Comparison of ENCODE assay signal across 22 cellular contexts in the genomic region with DNA sequence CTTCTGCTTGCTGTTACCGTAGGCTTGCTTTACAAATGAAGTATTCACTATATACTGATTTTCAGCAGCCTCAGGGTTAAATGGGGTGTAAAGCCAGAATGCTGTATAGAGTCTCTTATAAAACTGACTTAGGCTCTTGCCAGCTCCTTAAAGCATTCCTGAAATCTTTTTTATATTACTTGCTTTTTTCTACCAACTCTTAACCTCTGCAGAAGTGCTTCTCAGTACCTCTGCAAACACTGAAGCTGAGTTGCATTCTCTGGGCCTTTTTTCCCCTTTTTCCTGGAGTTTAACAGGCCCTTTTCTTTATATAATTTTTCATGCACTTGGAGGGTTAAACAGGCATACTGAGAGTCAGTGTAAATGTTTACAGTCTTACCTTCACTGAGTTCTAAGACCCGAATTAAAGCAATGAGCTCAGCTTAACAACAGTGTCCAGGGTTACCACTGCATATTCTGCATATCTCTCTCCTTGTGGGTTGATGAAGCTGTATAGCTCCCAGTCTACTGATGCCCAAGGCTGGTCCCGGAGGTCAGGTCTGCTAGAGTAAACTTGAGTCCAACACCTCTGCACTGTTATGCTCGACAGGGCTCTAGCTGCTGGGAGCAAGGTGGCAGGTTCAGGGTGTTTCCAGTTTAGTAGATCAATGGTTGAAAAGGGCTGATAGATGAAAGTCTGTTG. TPM values are rescaled to one million over a fixed set of nuclear protein-coding genes. Genes with fewer than 3 reads are reported as not detected.
A peak's percentile ranks its signal among the peaks of the same experiment; 100 is the strongest.
DNase-seq lines count a peak whose midpoint lies in the region; ATAC-seq, FAIRE-seq and TF ChIP-seq lines count a peak whose summit lies in the region.
"Had no signal": no experiment of that assay in that cellular context is flagged by ENCODE, and none has a peak within 500 bp of the region (broad histone marks: within the 10 kb centered on the region; RNA-seq: fewer than 3 reads in every experiment).

No MANE protein-coding gene starts in this region.

- H3K27me3 Mint-ChIP-seq in activated T-helper 17 cell treated with anti-CD3 and anti-CD28 coated beads, Interleukin-2, amount 50 U/mL, for 72 hours: no peaks in the 10 kb centered on the region
- H3K27me3 Mint-ChIP-seq in activated T-helper 1 cell treated with anti-CD3 and anti-CD28 coated beads, Interleukin-12 subunit alpha, Interleukin-12 subunit beta, Interleukin-2, Interleukin-4 antibody, amounts not matched to agents 30 ng/mL and 10 ng/mL and 1 ng/mL, durations not matched to agents 14 hours and 24 hours and 36 hours (ENCODE audit: insufficient read depth): peaks cover 5% of the 10 kb centered on the region

- H3K9ac ChIP-seq in HepG2 (ENCODE audit: insufficient read depth, low read depth, low read length): no peak overlapping the region

- ATAC-seq in HepG2: peak; percentile 41; the same call in 2 of the 3 replicates
- no peak for ATAC-seq in right lobe of liver
- no peak for ATAC-seq in activated T-helper 17 cell treated with anti-CD3 and anti-CD28 coated beads, Interleukin-2, amount 50 U/mL, for 72 hours (replicated peaks)
- peak; percentile 76 to 80 for ATAC-seq in lower lobe of right lung
- peak; percentile 67 for ATAC-seq in upper lobe of right lung
- ATAC-seq: A549; CD8-positive, alpha-beta T cell had no signal

- H3K4me3 Mint-ChIP-seq in activated T-helper 17 cell treated with anti-CD3 and anti-CD28 coated beads, Interleukin-2, amount 50 U/mL, for 72 hours: peak overlapping the region; percentile 80
- H3K4me3 Mint-ChIP-seq in activated T-helper 1 cell treated with anti-CD3 and anti-CD28 coated beads, Interleukin-12 subunit alpha, Interleukin-12 subunit beta, Interleukin-2, Interleukin-4 antibody, amounts not matched to agents 30 ng/mL and 10 ng/mL and 1 ng/mL, durations not matched to agents 14 hours and 24 hours and 36 hours: no peak overlapping the region
- H3K4me3 Mint-ChIP-seq: CD14-positive monocyte; CD8-positive, alpha-beta T cell had no signal

- intact Hi-C loops in HepG2 (cut with micrococcal nuclease; ENCODE audit: unreplicated experiment) (no loop called here), right lobe of liver (cut with DNase I) (no loop called here), lower lobe of right lung (cut with DNase I) (no loop called here), upper lobe of right lung (cut with DNase I) (no loop called here), ascending aorta (cut with DNase I) (no loop called here)
- intact Hi-C loops in activated T-helper 1 cell treated with anti-CD3 and anti-CD28 coated beads, Interleukin-12 subunit alpha, Interleukin-12 subunit beta, Interleukin-2, Interleukin-4 antibody, amounts not matched to agents 30 ng/mL and 10 ng/mL and 1 ng/mL, durations not matched to agents 14 hours and 24 hours and 36 hours (cut with micrococcal nuclease): no loop called here

- DNase-seq in HepG2 (ENCODE audit: low spot score) (no peak), right lobe of liver (no peak), lower lobe of right lung (no peak), upper lobe of right lung (no peak), ascending aorta (ENCODE audit: low spot score in 2 of 2) (no peak), NCI-H510A (lab: John Stamatoyannopoulos, UW) (no peak)
- DNase-seq in activated T-helper 1 cell treated with anti-CD3 and anti-CD28 coated beads, Interleukin-12 subunit alpha, Interleukin-12 subunit beta, Interleukin-2, Interleukin-4 antibody, amounts not matched to agents 30 ng/mL and 10 ng/mL and 1 ng/mL, durations not matched to agents 14 hours and 24 hours and 36 hours (ENCODE audit: low spot score): no peak
- DNase-seq: CD8-positive, alpha-beta T cell; COR-L47; DMS153; DND-41; GDM1 had no signal

- TF ChIP-seq CTCF in HepG2 (CRISPR knock-in tag; IDR thresholded peaks at IDR 0.05) (no peak), right lobe of liver (IDR thresholded peaks at IDR 0.05) (no peak), lower lobe of right lung (IDR thresholded peaks at IDR 0.05) (no peak), upper lobe of right lung (IDR thresholded peaks at IDR 0.05) (no peak), ascending aorta (IDR thresholded peaks at IDR 0.05) (no peak)

- no peaks in the 10 kb centered on the region for H3K36me3 ChIP-seq in HepG2 (replicated peaks in 1 of 2; ENCODE audit: control insufficient read depth in 1 of 2, insufficient read depth in 2 of 2, low read length in 2 of 2)
- no peaks in the 10 kb centered on the region for H3K36me3 ChIP-seq in right lobe of liver
- no peaks in the 10 kb centered on the region for H3K36me3 ChIP-seq in lower lobe of right lung
- no peaks in the 10 kb centered on the region for H3K36me3 ChIP-seq in upper lobe of right lung
- H3K36me3 ChIP-seq in ascending aorta: no peaks in the 10 kb centered on the region
- H3K36me3 ChIP-seq: HAP-1 had no signal

- TF ChIP-seq EP300 in HepG2 (IDR thresholded peaks at IDR 0.05; ENCODE audit: low read depth in 2 of 2, low read length in 2 of 2): no peak
- no peak for TF ChIP-seq EP300 in HepG2 (CRISPR knock-in tag; IDR thresholded peaks at IDR 0.05; ENCODE audit: borderline replicate concordance)

- POLR2A ChIA-PET in HepG2 (lab: Yijun Ruan, JAX): interaction anchor here (1.2 to 1.4 kb wide), 2 partner anchors 8 to 183 kb away, joined by 3 read pairs; partner anchors contain the start of gene TOMM40L

- H3K9me3 Mint-ChIP-seq in activated T-helper 17 cell treated with anti-CD3 and anti-CD28 coated beads, Interleukin-2, amount 50 U/mL, for 72 hours: peaks cover 4% of the 10 kb centered on the region
- no peaks in the 10 kb centered on the region for H3K9me3 Mint-ChIP-seq in activated T-helper 1 cell treated with anti-CD3 and anti-CD28 coated beads, Interleukin-12 subunit alpha, Interleukin-12 subunit beta, Interleukin-2, Interleukin-4 antibody, amounts not matched to agents 30 ng/mL and 10 ng/mL and 1 ng/mL, durations not matched to agents 14 hours and 24 hours and 36 hours
- H3K9me3 Mint-ChIP-seq: CD8-positive, alpha-beta T cell had no signal

- peaks cover 31% of the 10 kb centered on the region for H3K4me1 Mint-ChIP-seq in activated T-helper 17 cell treated with anti-CD3 and anti-CD28 coated beads, Interleukin-2, amount 50 U/mL, for 72 hours
- H3K4me1 Mint-ChIP-seq in activated T-helper 1 cell treated with anti-CD3 and anti-CD28 coated beads, Interleukin-12 subunit alpha, Interleukin-12 subunit beta, Interleukin-2, Interleukin-4 antibody, amounts not matched to agents 30 ng/mL and 10 ng/mL and 1 ng/mL, durations not matched to agents 14 hours and 24 hours and 36 hours (ENCODE audit: low read depth): peaks cover 34% of the 10 kb centered on the region

- no peak for TF ChIP-seq RAD21 in HepG2 (CRISPR knock-in tag; IDR thresholded peaks at IDR 0.05)

- no peaks in the 10 kb centered on the region for H3K27me3 ChIP-seq in HepG2 (ENCODE audit: control insufficient read depth in 1 of 2, insufficient read depth in 2 of 2, low read length in 2 of 2)
- no peaks in the 10 kb centered on the region for H3K27me3 ChIP-seq in right lobe of liver
- no peaks in the 10 kb centered on the region for H3K27me3 ChIP-seq in lower lobe of right lung (ENCODE audit: low read depth)
- H3K27me3 ChIP-seq in upper lobe of right lung: no peaks in the 10 kb centered on the region
- H3K27me3 ChIP-seq in ascending aorta: no peaks in the 10 kb centered on the region

- no peaks in the 10 kb centered on the region for H3K79me2 ChIP-seq in HepG2 (ENCODE audit: insufficient read depth, low read length)

- BruUV-seq in HepG2 (replicated peaks; lab: Mats Ljungman, UMichigan): no TSS peak

- peaks cover 9% of the 10 kb centered on the region for H3K36me3 Mint-ChIP-seq in activated T-helper 17 cell treated with anti-CD3 and anti-CD28 coated beads, Interleukin-2, amount 50 U/mL, for 72 hours (ENCODE audit: low read depth)
- H3K36me3 Mint-ChIP-seq in activated T-helper 1 cell treated with anti-CD3 and anti-CD28 coated beads, Interleukin-12 subunit alpha, Interleukin-12 subunit beta, Interleukin-2, Interleukin-4 antibody, amounts not matched to agents 30 ng/mL and 10 ng/mL and 1 ng/mL, durations not matched to agents 14 hours and 24 hours and 36 hours (ENCODE audit: low read depth): peaks cover 8% of the 10 kb centered on the region
- H3K36me3 Mint-ChIP-seq: CD8-positive, alpha-beta T cell had no signal

- no peaks in the 10 kb centered on the region for H4K20me1 ChIP-seq in HepG2 (ENCODE audit: insufficient read depth, low read length)

- H3K27ac ChIP-seq in HepG2 (ENCODE audit: extremely low read length, insufficient read depth, low read length) (no peak overlapping the region), right lobe of liver (no peak overlapping the region), lower lobe of right lung (peak overlapping the region; percentile 24), upper lobe of right lung (peak overlapping the region; percentile 47), ascending aorta (no peak overlapping the region)
- H3K27ac ChIP-seq: A549, HL-60 had no signal

- WGBS in HepG2 (ENCODE audit: low lambda C conversion rate): 20% methylated on average over 4 of the region's 4 CpGs
- WGBS in right lobe of liver (ENCODE audit: insufficient coverage, low coverage, low lambda C conversion rate, missing lambda C conversion rate): 67% methylated on average over 2 of the region's 4 CpGs

- H3K9me3 ChIP-seq in HepG2 (ENCODE audit: low read length): no peaks in the 10 kb centered on the region
- no peaks in the 10 kb centered on the region for H3K9me3 ChIP-seq in right lobe of liver
- no peaks in the 10 kb centered on the region for H3K9me3 ChIP-seq in lower lobe of right lung
- H3K9me3 ChIP-seq in upper lobe of right lung: no peaks in the 10 kb centered on the region
- H3K9me3 ChIP-seq in ascending aorta: no peaks in the 10 kb centered on the region
- H3K9me3 ChIP-seq: A549, HAP-1 had no signal

- peak overlapping the region; percentile 88 for H3K27ac Mint-ChIP-seq in activated T-helper 17 cell treated with anti-CD3 and anti-CD28 coated beads, Interleukin-2, amount 50 U/mL, for 72 hours
- no peak overlapping the region for H3K27ac Mint-ChIP-seq in activated T-helper 1 cell treated with anti-CD3 and anti-CD28 coated beads, Interleukin-12 subunit alpha, Interleukin-12 subunit beta, Interleukin-2, Interleukin-4 antibody, amounts not matched to agents 30 ng/mL and 10 ng/mL and 1 ng/mL, durations not matched to agents 14 hours and 24 hours and 36 hours
- H3K27ac Mint-ChIP-seq: CD14-positive monocyte; CD8-positive, alpha-beta T cell had no signal

- peaks cover 54% of the 10 kb centered on the region for H3K4me1 ChIP-seq in HepG2 (ENCODE audit: insufficient read depth, low read length)
- no peaks in the 10 kb centered on the region for H3K4me1 ChIP-seq in right lobe of liver
- H3K4me1 ChIP-seq in lower lobe of right lung: peaks cover 28% of the 10 kb centered on the region
- peaks cover 4% of the 10 kb centered on the region for H3K4me1 ChIP-seq in upper lobe of right lung
- H3K4me1 ChIP-seq in ascending aorta: no peaks in the 10 kb centered on the region
- H3K4me1 ChIP-seq: A549, HAP-1 had no signal

- no peak overlapping the region for H2AFZ ChIP-seq in HepG2 (ENCODE audit: low read length)

- in situ Hi-C loops in HepG2 (cut with HindIII; ENCODE audit: extremely low pct_ligation_motif_present, low pct_unique_long_range_greater_than_20kb): no loop called here

- no peak for TF ChIP-seq POLR2A in HepG2 (IDR thresholded peaks at IDR 0.05; ENCODE audit: insufficient read depth in 1 of 2, low read depth in 2 of 2, low read length in 2 of 2)
- TF ChIP-seq POLR2A in right lobe of liver (IDR thresholded peaks at IDR 0.05): no peak

- CTCF ChIA-PET in HepG2 (lab: Yijun Ruan, JAX; ENCODE audit: low intra/inter-chr PET ratio, low total read pairs): no interaction called here

- FAIRE-seq in HepG2 (lab: Jason Lieb, UNC): no peak
- FAIRE-seq: A549, D721Med, GM12892, H1 had no signal

- H3K4me3 ChIP-seq in HepG2 (replicated peaks in 1 of 3; ENCODE audit: insufficient read depth in 1 of 3, low read depth in 2 of 3, low read length in 3 of 3) (no peak overlapping the region), right lobe of liver (no peak overlapping the region), lower lobe of right lung (no peak overlapping the region), upper lobe of right lung (no peak overlapping the region), ascending aorta (no peak overlapping the region)
- H3K4me3 ChIP-seq: A549, HAP-1 had no signal

- peak overlapping the region; percentile 31 for H3K4me2 ChIP-seq in HepG2 (ENCODE audit: low read depth, low read length)
- H3K4me2 ChIP-seq: A549 had no signal

RNA-seq across cellular contexts. Expression of gene CFAP126, which starts 40.9 kb away (rescaled TPM):
- total RNA-seq in HepG2 (2016; rRNA removed; fragmentation: Illumina TruSeq; extraction: Trizol): not detected in 2 replicates
- not detected in 2 replicates for total RNA-seq in HepG2 (2016; cell fraction: cytosol; rRNA removed; fragmentation: Illumina TruSeq; extraction: Trizol; ENCODE audit: low read depth)
- total RNA-seq in HepG2 (2016; cell fraction: insoluble cytoplasmic fraction; rRNA removed; fragmentation: Illumina TruSeq; extraction: Trizol): not detected in 2 replicates
- total RNA-seq in HepG2 (2016; cell fraction: membrane; rRNA removed; fragmentation: Illumina TruSeq; extraction: Trizol): not detected in 2 replicates
- not detected in 2 replicates for total RNA-seq in HepG2 (2016; cell fraction: nucleus; rRNA removed; fragmentation: Illumina TruSeq; extraction: Trizol)
- not detected in 2 replicates for polyA plus RNA-seq in HepG2 (2011; rRNA removed)
- not detected in 2 replicates for polyA plus RNA-seq in HepG2 (2011; cell fraction: cytosol; rRNA removed)
- polyA plus RNA-seq in HepG2 (2011; cell fraction: nucleus; rRNA removed): not detected in 2 replicates
- polyA plus RNA-seq in HepG2 (2012): not detected in 2 replicates
- polyA plus RNA-seq in HepG2 (2016; cell fraction: cytosol; fragmentation: Illumina TruSeq; extraction: Trizol; ENCODE audit: low read depth): not detected in 2 replicates
- polyA plus RNA-seq in HepG2 (2016; cell fraction: insoluble cytoplasmic fraction; fragmentation: Illumina TruSeq; extraction: Trizol; ENCODE audit: low read depth): not detected in 2 replicates
- polyA plus RNA-seq in HepG2 (2016; cell fraction: membrane; fragmentation: Illumina TruSeq; extraction: Trizol; ENCODE audit: low read depth): not detected in 2 replicates
- not detected in 2 replicates for polyA plus RNA-seq in HepG2 (2016; cell fraction: nucleus; fragmentation: Illumina TruSeq; extraction: Trizol; ENCODE audit: insufficient read depth, low read depth)
- polyA minus RNA-seq in HepG2 (2011; rRNA and poly(A)+ RNA removed; ENCODE audit: low replicate concordance): not detected in 2 replicates
- not detected in 2 replicates for polyA minus RNA-seq in HepG2 (2011; cell fraction: cytosol; rRNA and poly(A)+ RNA removed)
- polyA minus RNA-seq in HepG2 (2011; cell fraction: nucleus; rRNA and poly(A)+ RNA removed): not detected in 2 replicates
- total RNA-seq in right lobe of liver: not detected
- 1 to 10 TPM in 1 of 2 donors, not detected in 1; 2.7 TPM for total RNA-seq in activated T-helper 17 cell treated with anti-CD3 and anti-CD28 coated beads, Interleukin-2, amount 50 U/mL, for 72 hours
- total RNA-seq in lower lobe of right lung: 8.0 TPM
- total RNA-seq in upper lobe of right lung: not detected
- not detected in 2 replicates for total RNA-seq in activated T-helper 1 cell treated with anti-CD3 and anti-CD28 coated beads, Interleukin-12 subunit alpha, Interleukin-12 subunit beta, Interleukin-2, Interleukin-4 antibody, amounts not matched to agents 30 ng/mL and 10 ng/mL and 1 ng/mL, durations not matched to agents 14 hours and 24 hours and 36 hours
- not detected for total RNA-seq in ascending aorta
- total RNA-seq: CD8-positive, alpha-beta T cell; H1 had no signal
- polyA plus RNA-seq: A549, AG04450, BJ, CD14-positive monocyte, H1 had no signal

Comparison
In these comparisons a context has a peak if more than half of its experiments do, and no peak if none do; other contexts are left out.
1. ATAC-seq: peak in HepG2 (single experiment), lower lobe of right lung (2 of 2) and upper lobe of right lung (single experiment); none in right lobe of liver (0 of 4) and activated T-helper 17 cell treated with anti-CD3 and anti-CD28 coated beads, Interleukin-2, amount 50 U/mL, for 72 hours (single experiment).
2. H3K27ac ChIP-seq: peak in lower lobe of right lung (single experiment) and upper lobe of right lung (single experiment); none in HepG2 (single experiment), right lobe of liver (0 of 3) and ascending aorta (0 of 2).